In the genomic region with DNA sequence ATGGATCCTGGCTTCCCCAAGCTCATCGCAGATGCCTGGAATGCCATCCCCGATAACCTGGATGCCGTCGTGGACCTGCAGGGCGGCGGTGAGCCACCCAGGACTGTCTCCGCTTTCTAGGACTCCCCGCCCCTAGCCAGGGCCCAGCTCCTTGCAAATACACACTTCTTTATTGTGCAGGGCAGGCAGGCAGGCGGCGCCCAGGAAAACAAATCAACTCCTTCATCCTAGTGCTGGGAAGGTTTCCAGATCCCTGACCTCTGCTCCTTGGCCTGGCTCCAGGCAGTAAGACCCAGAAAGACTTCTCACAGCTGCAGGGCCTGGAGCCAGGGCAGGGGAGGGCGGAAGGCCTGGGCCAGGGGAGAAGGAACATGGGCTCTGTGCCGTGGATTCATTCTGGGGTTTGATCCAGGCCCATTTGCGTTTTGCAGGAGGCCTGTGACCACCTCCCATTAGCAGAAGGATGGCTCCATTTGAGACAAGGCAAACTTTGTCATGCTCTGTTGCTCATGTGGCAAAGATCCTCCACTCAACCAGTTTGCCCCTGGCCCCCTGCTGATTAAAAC, we compare ENCODE assay signal across 10 cellular contexts. TPM values are rescaled to one million over a fixed set of nuclear protein-coding genes. Genes with fewer than 3 reads are reported as not detected.
DNase-seq lines count a peak whose midpoint lies in the region; ATAC-seq, FAIRE-seq and TF ChIP-seq lines count a peak whose summit lies in the region.
"Had no signal": no experiment of that assay in that cellular context is flagged by ENCODE, and none has a peak within 500 bp of the region (broad histone marks: within the 10 kb centered on the region; RNA-seq: fewer than 3 reads in every experiment).

No MANE protein-coding gene starts in this region.

- TF ChIP-seq CTCF in foreskin keratinocyte (conservative IDR thresholded peaks at IDR 0.05) = no peak

- H3K27me3 ChIP-seq in foreskin keratinocyte = no peaks in the 10 kb centered on the region

- H3K27ac ChIP-seq in cingulate gyrus (ENCODE audit: low read depth, low read length) (peak overlapping the region; percentile 85), foreskin keratinocyte (no peak overlapping the region)

- DNase-seq in AG08396 (ENCODE audit: low spot score) (peak; percentile 58), NCI-H1694 treated with DMSO at 0.1 percent for 48 hours (lab: John Stamatoyannopoulos, UW) (peak; percentile 27), medulla oblongata (ENCODE audit: extremely low spot score) (peak; percentile 99), GM12891 (ENCODE audit: insufficient read length, low spot score) (no peak), foreskin keratinocyte (no peak), HUDEP-2 (lab: John Stamatoyannopoulos, UW; ENCODE audit: unreplicated experiment in 76 of 76) (no peak)
- DNase-seq in stimulated activated CD4-positive, alpha-beta T cell treated with anti-CD3 and anti-CD28 coated beads, Interleukin-1b, Interleukin-23, amount 100 ng/mL, for 48 hours = no peak

- ATAC-seq in foreskin keratinocyte = no peak

- no peak for FAIRE-seq in GM12891 (lab: Jason Lieb, UNC)
- FAIRE-seq: G401.6 had no signal

- TF ChIP-seq POLR2A in GM12891 (IDR thresholded peaks at IDR 0.05; ENCODE audit: low read depth, low read length) = no peak

- H3K4me1 ChIP-seq in foreskin keratinocyte = peaks cover 28% of the 10 kb centered on the region

TF ChIP-seq in GM12891, 5 proteins besides CTCF, POLR2A, EP300 and RAD21:
- TF ChIP-seq POLR2AphosphoS5 (IDR thresholded peaks at IDR 0.05; ENCODE audit: low read depth, low read length) (no peak), PAX5 (IDR thresholded peaks at IDR 0.05; ENCODE audit: insufficient read depth, low read length, severe bottlenecking) (no peak), SPI1 (IDR thresholded peaks at IDR 0.05; ENCODE audit: low read depth, low read length) (no peak), TAF1 (IDR thresholded peaks at IDR 0.05; ENCODE audit: low read depth, low read length) (no peak), POU2F2 (IDR thresholded peaks at IDR 0.05; ENCODE audit: low read depth, low read length) (no peak)
TF ChIP-seq in GM12891: peak in this region for 0.

RNA-seq across cellular contexts. Expression of a gene that starts 6.0 kb away (rescaled TPM):
- polyA plus RNA-seq in GM12891 (2012; ENCODE audit: low read depth, missing spikeins) = not detected
- 30.0 and 32.5 TPM in 2 replicates for total RNA-seq in foreskin keratinocyte
- polyA plus RNA-seq in foreskin keratinocyte = 11.8 and 15.1 TPM in 2 replicates

RNA-seq across cellular contexts. Expression of a gene that starts 23.9 kb away (rescaled TPM):
- polyA plus RNA-seq in GM12891 (2012; ENCODE audit: low read depth, missing spikeins) = not detected
- 52.9 and 95.7 TPM in 2 replicates for total RNA-seq in foreskin keratinocyte
- polyA plus RNA-seq in foreskin keratinocyte = 46.8 and 88.3 TPM in 2 replicates
- total RNA-seq: activated CD8-positive, alpha-beta memory T cell treated with anti-CD3 and anti-CD28 coated beads for 36 hours had no signal

Comparison
In these comparisons a context has a peak if more than half of its experiments do, and no peak if none do; other contexts are left out.
1. DNase-seq: peak in AG08396 (single experiment), NCI-H1694 treated with DMSO at 0.1 percent for 48 hours (single experiment) and medulla oblongata (single experiment); none in GM12891 (single experiment), stimulated activated CD4-positive, alpha-beta T cell treated with anti-CD3 and anti-CD28 coated beads, Interleukin-1b, Interleukin-23, amount 100 ng/mL, for 48 hours (single experiment), foreskin keratinocyte (0 of 2) and HUDEP-2 (0 of 76).